Comparison of ENCODE assay signal across 3 cellular contexts in the genomic region with DNA sequence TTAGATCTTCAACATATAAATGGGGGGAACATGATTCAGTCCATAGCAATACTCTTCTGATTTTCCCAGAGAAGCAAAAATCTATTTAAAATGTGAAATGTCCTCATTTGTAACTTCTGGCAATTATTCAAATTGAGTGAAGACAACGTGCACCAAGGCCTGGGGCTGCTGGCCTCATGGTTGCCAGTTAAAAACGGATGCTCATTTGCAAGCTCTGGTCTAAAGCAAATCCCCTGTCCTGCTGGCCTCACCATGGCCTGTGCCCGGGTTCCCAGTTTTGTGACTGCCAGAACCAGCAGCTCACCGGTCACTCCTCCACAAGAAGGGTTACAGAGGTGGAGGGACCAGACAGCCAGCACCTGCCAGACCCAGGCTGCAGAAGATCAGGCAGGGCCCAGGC.
TF ChIP-seq lines count a peak whose summit lies in the region.

No MANE protein-coding gene starts in this region.

TF ChIP-seq in SK-N-SH, 30 proteins besides CTCF, POLR2A, EP300 and RAD21:
- TF ChIP-seq ELF1 (IDR thresholded peaks at IDR 0.05) (no peak), TEAD4 (IDR thresholded peaks at IDR 0.05; ENCODE audit: borderline replicate concordance, insufficient read depth) (no peak), TAF1 (IDR thresholded peaks at IDR 0.05; ENCODE audit: borderline replicate concordance, low read depth, low read length) (no peak), FOSL2 (IDR thresholded peaks at IDR 0.05; ENCODE audit: borderline replicate concordance, low read depth) (no peak), MXI1 (IDR thresholded peaks at IDR 0.05; ENCODE audit: low read depth, low read length) (no peak), TCF12 (IDR thresholded peaks at IDR 0.05) (no peak), RCOR1 (IDR thresholded peaks at IDR 0.05; ENCODE audit: low read length) (no peak), FOXJ3 (CRISPR knock-in tag; IDR thresholded peaks at IDR 0.05) (no peak), CHD2 (IDR thresholded peaks at IDR 0.05; ENCODE audit: low read length, partially characterized antibody) (no peak), SIN3A (IDR thresholded peaks at IDR 0.05; ENCODE audit: borderline replicate concordance, low read depth, low read length) (no peak), GATA2 (CRISPR knock-in tag; IDR thresholded peaks at IDR 0.05) (no peak)
- TF ChIP-seq, protein P1, sequence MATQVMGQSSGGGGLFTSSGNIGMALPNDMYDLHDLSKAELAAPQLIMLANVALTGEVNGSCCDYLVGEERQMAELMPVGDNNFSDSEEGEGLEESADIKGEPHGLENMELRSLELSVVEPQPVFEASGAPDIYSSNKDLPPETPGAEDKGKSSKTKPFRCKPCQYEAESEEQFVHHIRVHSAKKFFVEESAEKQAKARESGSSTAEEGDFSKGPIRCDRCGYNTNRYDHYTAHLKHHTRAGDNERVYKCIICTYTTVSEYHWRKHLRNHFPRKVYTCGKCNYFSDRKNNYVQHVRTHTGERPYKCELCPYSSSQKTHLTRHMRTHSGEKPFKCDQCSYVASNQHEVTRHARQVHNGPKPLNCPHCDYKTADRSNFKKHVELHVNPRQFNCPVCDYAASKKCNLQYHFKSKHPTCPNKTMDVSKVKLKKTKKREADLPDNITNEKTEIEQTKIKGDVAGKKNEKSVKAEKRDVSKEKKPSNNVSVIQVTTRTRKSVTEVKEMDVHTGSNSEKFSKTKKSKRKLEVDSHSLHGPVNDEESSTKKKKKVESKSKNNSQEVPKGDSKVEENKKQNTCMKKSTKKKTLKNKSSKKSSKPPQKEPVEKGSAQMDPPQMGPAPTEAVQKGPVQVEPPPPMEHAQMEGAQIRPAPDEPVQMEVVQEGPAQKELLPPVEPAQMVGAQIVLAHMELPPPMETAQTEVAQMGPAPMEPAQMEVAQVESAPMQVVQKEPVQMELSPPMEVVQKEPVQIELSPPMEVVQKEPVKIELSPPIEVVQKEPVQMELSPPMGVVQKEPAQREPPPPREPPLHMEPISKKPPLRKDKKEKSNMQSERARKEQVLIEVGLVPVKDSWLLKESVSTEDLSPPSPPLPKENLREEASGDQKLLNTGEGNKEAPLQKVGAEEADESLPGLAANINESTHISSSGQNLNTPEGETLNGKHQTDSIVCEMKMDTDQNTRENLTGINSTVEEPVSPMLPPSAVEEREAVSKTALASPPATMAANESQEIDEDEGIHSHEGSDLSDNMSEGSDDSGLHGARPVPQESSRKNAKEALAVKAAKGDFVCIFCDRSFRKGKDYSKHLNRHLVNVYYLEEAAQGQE (IDR thresholded peaks at IDR 0.05; ENCODE audit: low read depth, low read length): no peak
- TF ChIP-seq, protein P2, sequence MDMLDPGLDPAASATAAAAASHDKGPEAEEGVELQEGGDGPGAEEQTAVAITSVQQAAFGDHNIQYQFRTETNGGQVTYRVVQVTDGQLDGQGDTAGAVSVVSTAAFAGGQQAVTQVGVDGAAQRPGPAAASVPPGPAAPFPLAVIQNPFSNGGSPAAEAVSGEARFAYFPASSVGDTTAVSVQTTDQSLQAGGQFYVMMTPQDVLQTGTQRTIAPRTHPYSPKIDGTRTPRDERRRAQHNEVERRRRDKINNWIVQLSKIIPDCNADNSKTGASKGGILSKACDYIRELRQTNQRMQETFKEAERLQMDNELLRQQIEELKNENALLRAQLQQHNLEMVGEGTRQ (IDR thresholded peaks at IDR 0.05; ENCODE audit: borderline replicate concordance, low read depth, low read length): no peak

TF ChIP-seq in SK-N-SH treated with all-trans-retinoic acid at 6 μM for 48 hours, 23 proteins besides CTCF, POLR2A, EP300 and RAD21:
- TF ChIP-seq ZFP30 (CRISPR knock-in tag; IDR thresholded peaks at IDR 0.05): no peak
- TF ChIP-seq, protein P3, sequence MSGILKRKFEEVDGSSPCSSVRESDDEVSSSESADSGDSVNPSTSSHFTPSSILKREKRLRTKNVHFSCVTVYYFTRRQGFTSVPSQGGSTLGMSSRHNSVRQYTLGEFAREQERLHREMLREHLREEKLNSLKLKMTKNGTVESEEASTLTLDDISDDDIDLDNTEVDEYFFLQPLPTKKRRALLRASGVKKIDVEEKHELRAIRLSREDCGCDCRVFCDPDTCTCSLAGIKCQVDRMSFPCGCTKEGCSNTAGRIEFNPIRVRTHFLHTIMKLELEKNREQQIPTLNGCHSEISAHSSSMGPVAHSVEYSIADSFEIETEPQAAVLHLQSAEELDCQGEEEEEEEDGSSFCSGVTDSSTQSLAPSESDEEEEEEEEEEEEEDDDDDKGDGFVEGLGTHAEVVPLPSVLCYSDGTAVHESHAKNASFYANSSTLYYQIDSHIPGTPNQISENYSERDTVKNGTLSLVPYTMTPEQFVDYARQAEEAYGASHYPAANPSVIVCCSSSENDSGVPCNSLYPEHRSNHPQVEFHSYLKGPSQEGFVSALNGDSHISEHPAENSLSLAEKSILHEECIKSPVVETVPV (CRISPR knock-in tag; IDR thresholded peaks at IDR 0.05): no peak
- TF ChIP-seq, protein P4, sequence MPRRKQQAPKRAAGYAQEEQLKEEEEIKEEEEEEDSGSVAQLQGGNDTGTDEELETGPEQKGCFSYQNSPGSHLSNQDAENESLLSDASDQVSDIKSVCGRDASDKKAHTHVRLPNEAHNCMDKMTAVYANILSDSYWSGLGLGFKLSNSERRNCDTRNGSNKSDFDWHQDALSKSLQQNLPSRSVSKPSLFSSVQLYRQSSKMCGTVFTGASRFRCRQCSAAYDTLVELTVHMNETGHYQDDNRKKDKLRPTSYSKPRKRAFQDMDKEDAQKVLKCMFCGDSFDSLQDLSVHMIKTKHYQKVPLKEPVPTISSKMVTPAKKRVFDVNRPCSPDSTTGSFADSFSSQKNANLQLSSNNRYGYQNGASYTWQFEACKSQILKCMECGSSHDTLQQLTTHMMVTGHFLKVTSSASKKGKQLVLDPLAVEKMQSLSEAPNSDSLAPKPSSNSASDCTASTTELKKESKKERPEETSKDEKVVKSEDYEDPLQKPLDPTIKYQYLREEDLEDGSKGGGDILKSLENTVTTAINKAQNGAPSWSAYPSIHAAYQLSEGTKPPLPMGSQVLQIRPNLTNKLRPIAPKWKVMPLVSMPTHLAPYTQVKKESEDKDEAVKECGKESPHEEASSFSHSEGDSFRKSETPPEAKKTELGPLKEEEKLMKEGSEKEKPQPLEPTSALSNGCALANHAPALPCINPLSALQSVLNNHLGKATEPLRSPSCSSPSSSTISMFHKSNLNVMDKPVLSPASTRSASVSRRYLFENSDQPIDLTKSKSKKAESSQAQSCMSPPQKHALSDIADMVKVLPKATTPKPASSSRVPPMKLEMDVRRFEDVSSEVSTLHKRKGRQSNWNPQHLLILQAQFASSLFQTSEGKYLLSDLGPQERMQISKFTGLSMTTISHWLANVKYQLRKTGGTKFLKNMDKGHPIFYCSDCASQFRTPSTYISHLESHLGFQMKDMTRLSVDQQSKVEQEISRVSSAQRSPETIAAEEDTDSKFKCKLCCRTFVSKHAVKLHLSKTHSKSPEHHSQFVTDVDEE (CRISPR knock-in tag; IDR thresholded peaks at IDR 0.05): no peak
- no peak for TF ChIP-seq OSR1 (CRISPR knock-in tag; IDR thresholded peaks at IDR 0.05)
- TF ChIP-seq, protein P5, sequence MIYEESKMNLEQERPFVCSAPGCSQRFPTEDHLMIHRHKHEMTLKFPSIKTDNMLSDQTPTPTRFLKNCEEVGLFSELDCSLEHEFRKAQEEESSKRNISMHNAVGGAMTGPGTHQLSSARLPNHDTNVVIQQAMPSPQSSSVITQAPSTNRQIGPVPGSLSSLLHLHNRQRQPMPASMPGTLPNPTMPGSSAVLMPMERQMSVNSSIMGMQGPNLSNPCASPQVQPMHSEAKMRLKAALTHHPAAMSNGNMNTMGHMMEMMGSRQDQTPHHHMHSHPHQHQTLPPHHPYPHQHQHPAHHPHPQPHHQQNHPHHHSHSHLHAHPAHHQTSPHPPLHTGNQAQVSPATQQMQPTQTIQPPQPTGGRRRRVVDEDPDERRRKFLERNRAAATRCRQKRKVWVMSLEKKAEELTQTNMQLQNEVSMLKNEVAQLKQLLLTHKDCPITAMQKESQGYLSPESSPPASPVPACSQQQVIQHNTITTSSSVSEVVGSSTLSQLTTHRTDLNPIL (CRISPR knock-in tag; IDR thresholded peaks at IDR 0.05; ENCODE audit: low read depth): no peak
- no peak for TF ChIP-seq ZFP3 (CRISPR knock-in tag; IDR thresholded peaks at IDR 0.05)
- TF ChIP-seq ZC3H10 (CRISPR knock-in tag; IDR thresholded peaks at IDR 0.05): no peak
- TF ChIP-seq GLIS3 (CRISPR knock-in tag; IDR thresholded peaks at IDR 0.05): no peak
- no peak for TF ChIP-seq ZNF8 (CRISPR knock-in tag; IDR thresholded peaks at IDR 0.05)
- TF ChIP-seq ARNTL (CRISPR knock-in tag; IDR thresholded peaks at IDR 0.05; ENCODE audit: borderline replicate concordance, low read depth): no peak
- TF ChIP-seq, protein P6, sequence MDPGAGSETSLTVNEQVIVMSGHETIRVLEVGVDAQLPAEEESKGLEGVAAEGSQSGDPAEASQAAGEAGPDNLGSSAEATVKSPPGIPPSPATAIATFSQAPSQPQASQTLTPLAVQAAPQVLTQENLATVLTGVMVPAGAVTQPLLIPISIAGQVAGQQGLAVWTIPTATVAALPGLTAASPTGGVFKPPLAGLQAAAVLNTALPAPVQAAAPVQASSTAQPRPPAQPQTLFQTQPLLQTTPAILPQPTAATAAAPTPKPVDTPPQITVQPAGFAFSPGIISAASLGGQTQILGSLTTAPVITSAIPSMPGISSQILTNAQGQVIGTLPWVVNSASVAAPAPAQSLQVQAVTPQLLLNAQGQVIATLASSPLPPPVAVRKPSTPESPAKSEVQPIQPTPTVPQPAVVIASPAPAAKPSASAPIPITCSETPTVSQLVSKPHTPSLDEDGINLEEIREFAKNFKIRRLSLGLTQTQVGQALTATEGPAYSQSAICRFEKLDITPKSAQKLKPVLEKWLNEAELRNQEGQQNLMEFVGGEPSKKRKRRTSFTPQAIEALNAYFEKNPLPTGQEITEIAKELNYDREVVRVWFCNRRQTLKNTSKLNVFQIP (CRISPR knock-in tag; IDR thresholded peaks at IDR 0.05; ENCODE audit: borderline replicate concordance, low read depth): no peak
- no peak for TF ChIP-seq SNAI2 (CRISPR knock-in tag; IDR thresholded peaks at IDR 0.05)

TF ChIP-seq in HepG2, 621 proteins besides CTCF, POLR2A, EP300 and RAD21:
- TF ChIP-seq ZNF672 (CRISPR knock-in tag; IDR thresholded peaks at IDR 0.05) (no peak), ZNF562 (CRISPR knock-in tag; IDR thresholded peaks at IDR 0.05; ENCODE audit: borderline replicate concordance) (no peak), ZNF619 (CRISPR knock-in tag; IDR thresholded peaks at IDR 0.05) (no peak), THAP11 (CRISPR knock-in tag; IDR thresholded peaks at IDR 0.05) (no peak), MIER2 (CRISPR knock-in tag; IDR thresholded peaks at IDR 0.05) (no peak), ZNF292 (CRISPR knock-in tag; IDR thresholded peaks at IDR 0.05; ENCODE audit: borderline replicate concordance, low read depth) (no peak), ZNF205 (CRISPR knock-in tag; IDR thresholded peaks at IDR 0.05) (no peak), ZNF709 (CRISPR knock-in tag; IDR thresholded peaks at IDR 0.05) (no peak), NPAS2 (CRISPR knock-in tag; IDR thresholded peaks at IDR 0.05; ENCODE audit: borderline replicate concordance) (no peak)
- TF ChIP-seq, protein P7, sequence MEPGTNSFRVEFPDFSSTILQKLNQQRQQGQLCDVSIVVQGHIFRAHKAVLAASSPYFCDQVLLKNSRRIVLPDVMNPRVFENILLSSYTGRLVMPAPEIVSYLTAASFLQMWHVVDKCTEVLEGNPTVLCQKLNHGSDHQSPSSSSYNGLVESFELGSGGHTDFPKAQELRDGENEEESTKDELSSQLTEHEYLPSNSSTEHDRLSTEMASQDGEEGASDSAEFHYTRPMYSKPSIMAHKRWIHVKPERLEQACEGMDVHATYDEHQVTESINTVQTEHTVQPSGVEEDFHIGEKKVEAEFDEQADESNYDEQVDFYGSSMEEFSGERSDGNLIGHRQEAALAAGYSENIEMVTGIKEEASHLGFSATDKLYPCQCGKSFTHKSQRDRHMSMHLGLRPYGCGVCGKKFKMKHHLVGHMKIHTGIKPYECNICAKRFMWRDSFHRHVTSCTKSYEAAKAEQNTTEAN (CRISPR knock-in tag; conservative IDR thresholded peaks at IDR 0.05): no peak
- TF ChIP-seq, protein P8, sequence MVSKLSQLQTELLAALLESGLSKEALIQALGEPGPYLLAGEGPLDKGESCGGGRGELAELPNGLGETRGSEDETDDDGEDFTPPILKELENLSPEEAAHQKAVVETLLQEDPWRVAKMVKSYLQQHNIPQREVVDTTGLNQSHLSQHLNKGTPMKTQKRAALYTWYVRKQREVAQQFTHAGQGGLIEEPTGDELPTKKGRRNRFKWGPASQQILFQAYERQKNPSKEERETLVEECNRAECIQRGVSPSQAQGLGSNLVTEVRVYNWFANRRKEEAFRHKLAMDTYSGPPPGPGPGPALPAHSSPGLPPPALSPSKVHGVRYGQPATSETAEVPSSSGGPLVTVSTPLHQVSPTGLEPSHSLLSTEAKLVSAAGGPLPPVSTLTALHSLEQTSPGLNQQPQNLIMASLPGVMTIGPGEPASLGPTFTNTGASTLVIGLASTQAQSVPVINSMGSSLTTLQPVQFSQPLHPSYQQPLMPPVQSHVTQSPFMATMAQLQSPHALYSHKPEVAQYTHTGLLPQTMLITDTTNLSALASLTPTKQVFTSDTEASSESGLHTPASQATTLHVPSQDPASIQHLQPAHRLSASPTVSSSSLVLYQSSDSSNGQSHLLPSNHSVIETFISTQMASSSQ (IDR thresholded peaks at IDR 0.05; ENCODE audit: low read depth): no peak
- TF ChIP-seq, protein P8 (CRISPR knock-in tag; IDR thresholded peaks at IDR 0.05; ENCODE audit: borderline replicate concordance): no peak
